In genomic region chr17:50479522-50480141, GRCh38 we compare ENCODE assay signal across 1 cellular context.
TF ChIP-seq lines count a peak whose summit lies in the region.

No MANE protein-coding gene starts in this region.

TF ChIP-seq in K562, 482 proteins besides CTCF, POLR2A, EP300 and RAD21 (continued from another document and continues in another):
- TF ChIP-seq MNT (conservative IDR thresholded peaks at IDR 0.05) (peak; percentile 52 to 64; a peak in 2 of 4 replicates), SMARCC2 (IDR thresholded peaks at IDR 0.05; ENCODE audit: low read depth) (no peak), JUN (IDR thresholded peaks at IDR 0.05; ENCODE audit: borderline replicate concordance, low read depth, low read length) (0 out of 2 replicates have a peak, but pooled peaks have one; percentile 24), JUN (CRISPR knock-in tag; IDR thresholded peaks at IDR 0.05; ENCODE audit: borderline replicate concordance) (no peak), ZNF140 (CRISPR knock-in tag; IDR thresholded peaks at IDR 0.05) (no peak), HMBOX1 (IDR thresholded peaks at IDR 0.05) (no peak), SIN3A (IDR thresholded peaks at IDR 0.05; ENCODE audit: borderline replicate concordance in 2 of 2, control insufficient read depth in 1 of 2, low read depth in 2 of 2, low read length in 2 of 2) (peak; percentile 22 to 92; a peak in 2 of 4 replicates), ESRRB (CRISPR knock-in tag; IDR thresholded peaks at IDR 0.05; ENCODE audit: borderline replicate concordance) (no peak), ZBTB34 (CRISPR knock-in tag; IDR thresholded peaks at IDR 0.05) (no peak), ZEB2 (IDR thresholded peaks at IDR 0.05) (no peak), TBL1XR1 (IDR thresholded peaks at IDR 0.05; ENCODE audit: low read length in 2 of 2) (no peak), TFAM (CRISPR knock-in tag; conservative IDR thresholded peaks at IDR 0.05) (no peak), ZNF146 (CRISPR knock-in tag; IDR thresholded peaks at IDR 0.05; ENCODE audit: unreplicated experiment) (no peak), BRD4 (IDR thresholded peaks at IDR 0.05) (no peak), E2F3 (CRISPR knock-in tag; IDR thresholded peaks at IDR 0.05) (no peak), STAG1 (CRISPR knock-in tag; IDR thresholded peaks at IDR 0.05; ENCODE audit: borderline replicate concordance) (no peak), POLR3A (IDR thresholded peaks at IDR 0.05; ENCODE audit: borderline replicate concordance, extremely low read depth, insufficient read depth, insufficient read length) (no peak), ZFP36 (IDR thresholded peaks at IDR 0.05; ENCODE audit: low read depth, low read length, partially characterized antibody) (peak; percentile 68), GTF2F1 (IDR thresholded peaks at IDR 0.05; ENCODE audit: low read depth, low read length) (no peak), EZH2 (IDR thresholded peaks at IDR 0.05; ENCODE audit: borderline replicate concordance, low read depth, low read length) (no peak), SMARCA4 (IDR thresholded peaks at IDR 0.05) (no peak), ZNF785 (CRISPR knock-in tag; IDR thresholded peaks at IDR 0.05) (no peak), ILF3 (IDR thresholded peaks at IDR 0.05; ENCODE audit: borderline replicate concordance) (no peak), FOXK2 (conservative IDR thresholded peaks at IDR 0.05 in 1 of 2, IDR thresholded peaks at IDR 0.05 in 1 of 2; ENCODE audit: low read depth in 2 of 2) (0 out of 4 replicates have a peak, but pooled peaks of 1 of the 2 experiments have one; percentile 19), SMC3 (conservative IDR thresholded peaks at IDR 0.05; ENCODE audit: insufficient read depth, low read depth, low read length) (no peak; the same call in 1 of the 2 replicates), JUND (IDR thresholded peaks at IDR 0.05; ENCODE audit: borderline replicate concordance, low read depth, low read length) (peak; percentile 48), JUND (tag; IDR thresholded peaks at IDR 0.05; ENCODE audit: borderline replicate concordance, low read depth, low read length) (no peak; the same call in 2 of the 3 replicates), CBX3 (IDR thresholded peaks at IDR 0.05; ENCODE audit: borderline replicate concordance in 1 of 2, low read length in 2 of 2) (peak in 1 of 2 experiments; percentile 58; a peak in 1 of 3 replicates), IRF9 (tag; IDR thresholded peaks at IDR 0.05) (no peak), RBM25 (IDR thresholded peaks at IDR 0.05; ENCODE audit: low read depth, low read length, severe bottlenecking) (no peak)
- TF ChIP-seq, protein P1, sequence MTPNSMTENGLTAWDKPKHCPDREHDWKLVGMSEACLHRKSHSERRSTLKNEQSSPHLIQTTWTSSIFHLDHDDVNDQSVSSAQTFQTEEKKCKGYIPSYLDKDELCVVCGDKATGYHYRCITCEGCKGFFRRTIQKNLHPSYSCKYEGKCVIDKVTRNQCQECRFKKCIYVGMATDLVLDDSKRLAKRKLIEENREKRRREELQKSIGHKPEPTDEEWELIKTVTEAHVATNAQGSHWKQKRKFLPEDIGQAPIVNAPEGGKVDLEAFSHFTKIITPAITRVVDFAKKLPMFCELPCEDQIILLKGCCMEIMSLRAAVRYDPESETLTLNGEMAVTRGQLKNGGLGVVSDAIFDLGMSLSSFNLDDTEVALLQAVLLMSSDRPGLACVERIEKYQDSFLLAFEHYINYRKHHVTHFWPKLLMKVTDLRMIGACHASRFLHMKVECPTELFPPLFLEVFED (CRISPR knock-in tag; conservative IDR thresholded peaks at IDR 0.05): no peak
- TF ChIP-seq, protein P2, sequence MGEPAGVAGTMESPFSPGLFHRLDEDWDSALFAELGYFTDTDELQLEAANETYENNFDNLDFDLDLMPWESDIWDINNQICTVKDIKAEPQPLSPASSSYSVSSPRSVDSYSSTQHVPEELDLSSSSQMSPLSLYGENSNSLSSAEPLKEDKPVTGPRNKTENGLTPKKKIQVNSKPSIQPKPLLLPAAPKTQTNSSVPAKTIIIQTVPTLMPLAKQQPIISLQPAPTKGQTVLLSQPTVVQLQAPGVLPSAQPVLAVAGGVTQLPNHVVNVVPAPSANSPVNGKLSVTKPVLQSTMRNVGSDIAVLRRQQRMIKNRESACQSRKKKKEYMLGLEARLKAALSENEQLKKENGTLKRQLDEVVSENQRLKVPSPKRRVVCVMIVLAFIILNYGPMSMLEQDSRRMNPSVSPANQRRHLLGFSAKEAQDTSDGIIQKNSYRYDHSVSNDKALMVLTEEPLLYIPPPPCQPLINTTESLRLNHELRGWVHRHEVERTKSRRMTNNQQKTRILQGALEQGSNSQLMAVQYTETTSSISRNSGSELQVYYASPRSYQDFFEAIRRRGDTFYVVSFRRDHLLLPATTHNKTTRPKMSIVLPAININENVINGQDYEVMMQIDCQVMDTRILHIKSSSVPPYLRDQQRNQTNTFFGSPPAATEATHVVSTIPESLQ (CRISPR knock-in tag; IDR thresholded peaks at IDR 0.05): no peak
- TF ChIP-seq, protein P3, sequence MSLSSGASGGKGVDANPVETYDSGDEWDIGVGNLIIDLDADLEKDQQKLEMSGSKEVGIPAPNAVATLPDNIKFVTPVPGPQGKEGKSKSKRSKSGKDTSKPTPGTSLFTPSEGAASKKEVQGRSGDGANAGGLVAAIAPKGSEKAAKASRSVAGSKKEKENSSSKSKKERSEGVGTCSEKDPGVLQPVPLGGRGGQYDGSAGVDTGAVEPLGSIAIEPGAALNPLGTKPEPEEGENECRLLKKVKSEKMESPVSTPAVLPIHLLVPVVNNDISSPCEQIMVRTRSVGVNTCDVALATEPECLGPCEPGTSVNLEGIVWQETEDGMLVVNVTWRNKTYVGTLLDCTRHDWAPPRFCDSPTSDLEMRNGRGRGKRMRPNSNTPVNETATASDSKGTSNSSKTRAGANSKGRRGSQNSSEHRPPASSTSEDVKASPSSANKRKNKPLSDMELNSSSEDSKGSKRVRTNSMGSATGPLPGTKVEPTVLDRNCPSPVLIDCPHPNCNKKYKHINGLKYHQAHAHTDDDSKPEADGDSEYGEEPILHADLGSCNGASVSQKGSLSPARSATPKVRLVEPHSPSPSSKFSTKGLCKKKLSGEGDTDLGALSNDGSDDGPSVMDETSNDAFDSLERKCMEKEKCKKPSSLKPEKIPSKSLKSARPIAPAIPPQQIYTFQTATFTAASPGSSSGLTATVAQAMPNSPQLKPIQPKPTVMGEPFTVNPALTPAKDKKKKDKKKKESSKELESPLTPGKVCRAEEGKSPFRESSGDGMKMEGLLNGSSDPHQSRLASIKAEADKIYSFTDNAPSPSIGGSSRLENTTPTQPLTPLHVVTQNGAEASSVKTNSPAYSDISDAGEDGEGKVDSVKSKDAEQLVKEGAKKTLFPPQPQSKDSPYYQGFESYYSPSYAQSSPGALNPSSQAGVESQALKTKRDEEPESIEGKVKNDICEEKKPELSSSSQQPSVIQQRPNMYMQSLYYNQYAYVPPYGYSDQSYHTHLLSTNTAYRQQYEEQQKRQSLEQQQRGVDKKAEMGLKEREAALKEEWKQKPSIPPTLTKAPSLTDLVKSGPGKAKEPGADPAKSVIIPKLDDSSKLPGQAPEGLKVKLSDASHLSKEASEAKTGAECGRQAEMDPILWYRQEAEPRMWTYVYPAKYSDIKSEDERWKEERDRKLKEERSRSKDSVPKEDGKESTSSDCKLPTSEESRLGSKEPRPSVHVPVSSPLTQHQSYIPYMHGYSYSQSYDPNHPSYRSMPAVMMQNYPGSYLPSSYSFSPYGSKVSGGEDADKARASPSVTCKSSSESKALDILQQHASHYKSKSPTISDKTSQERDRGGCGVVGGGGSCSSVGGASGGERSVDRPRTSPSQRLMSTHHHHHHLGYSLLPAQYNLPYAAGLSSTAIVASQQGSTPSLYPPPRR (CRISPR knock-in tag; IDR thresholded peaks at IDR 0.05; ENCODE audit: borderline replicate concordance): 0 out of 2 replicates have a peak, but pooled peaks have one; percentile 52
- TF ChIP-seq, protein P4, sequence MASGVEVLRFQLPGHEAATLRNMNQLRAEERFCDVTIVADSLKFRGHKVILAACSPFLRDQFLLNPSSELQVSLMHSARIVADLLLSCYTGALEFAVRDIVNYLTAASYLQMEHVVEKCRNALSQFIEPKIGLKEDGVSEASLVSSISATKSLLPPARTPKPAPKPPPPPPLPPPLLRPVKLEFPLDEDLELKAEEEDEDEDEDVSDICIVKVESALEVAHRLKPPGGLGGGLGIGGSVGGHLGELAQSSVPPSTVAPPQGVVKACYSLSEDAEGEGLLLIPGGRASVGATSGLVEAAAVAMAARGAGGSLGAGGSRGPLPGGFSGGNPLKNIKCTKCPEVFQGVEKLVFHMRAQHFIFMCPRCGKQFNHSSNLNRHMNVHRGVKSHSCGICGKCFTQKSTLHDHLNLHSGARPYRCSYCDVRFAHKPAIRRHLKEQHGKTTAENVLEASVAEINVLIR (CRISPR knock-in tag; IDR thresholded peaks at IDR 0.05): no peak
- TF ChIP-seq, protein P5, sequence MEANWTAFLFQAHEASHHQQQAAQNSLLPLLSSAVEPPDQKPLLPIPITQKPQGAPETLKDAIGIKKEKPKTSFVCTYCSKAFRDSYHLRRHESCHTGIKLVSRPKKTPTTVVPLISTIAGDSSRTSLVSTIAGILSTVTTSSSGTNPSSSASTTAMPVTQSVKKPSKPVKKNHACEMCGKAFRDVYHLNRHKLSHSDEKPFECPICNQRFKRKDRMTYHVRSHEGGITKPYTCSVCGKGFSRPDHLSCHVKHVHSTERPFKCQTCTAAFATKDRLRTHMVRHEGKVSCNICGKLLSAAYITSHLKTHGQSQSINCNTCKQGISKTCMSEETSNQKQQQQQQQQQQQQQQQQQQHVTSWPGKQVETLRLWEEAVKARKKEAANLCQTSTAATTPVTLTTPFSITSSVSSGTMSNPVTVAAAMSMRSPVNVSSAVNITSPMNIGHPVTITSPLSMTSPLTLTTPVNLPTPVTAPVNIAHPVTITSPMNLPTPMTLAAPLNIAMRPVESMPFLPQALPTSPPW (CRISPR knock-in tag; IDR thresholded peaks at IDR 0.05): no peak
- TF ChIP-seq, protein P6, sequence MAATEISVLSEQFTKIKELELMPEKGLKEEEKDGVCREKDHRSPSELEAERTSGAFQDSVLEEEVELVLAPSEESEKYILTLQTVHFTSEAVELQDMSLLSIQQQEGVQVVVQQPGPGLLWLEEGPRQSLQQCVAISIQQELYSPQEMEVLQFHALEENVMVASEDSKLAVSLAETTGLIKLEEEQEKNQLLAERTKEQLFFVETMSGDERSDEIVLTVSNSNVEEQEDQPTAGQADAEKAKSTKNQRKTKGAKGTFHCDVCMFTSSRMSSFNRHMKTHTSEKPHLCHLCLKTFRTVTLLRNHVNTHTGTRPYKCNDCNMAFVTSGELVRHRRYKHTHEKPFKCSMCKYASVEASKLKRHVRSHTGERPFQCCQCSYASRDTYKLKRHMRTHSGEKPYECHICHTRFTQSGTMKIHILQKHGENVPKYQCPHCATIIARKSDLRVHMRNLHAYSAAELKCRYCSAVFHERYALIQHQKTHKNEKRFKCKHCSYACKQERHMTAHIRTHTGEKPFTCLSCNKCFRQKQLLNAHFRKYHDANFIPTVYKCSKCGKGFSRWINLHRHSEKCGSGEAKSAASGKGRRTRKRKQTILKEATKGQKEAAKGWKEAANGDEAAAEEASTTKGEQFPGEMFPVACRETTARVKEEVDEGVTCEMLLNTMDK (IDR thresholded peaks at IDR 0.05; ENCODE audit: borderline replicate concordance, insufficient read depth, low read depth, low read length, poor library complexity, severe bottlenecking): peak; percentile 83
- TF ChIP-seq, protein P7, sequence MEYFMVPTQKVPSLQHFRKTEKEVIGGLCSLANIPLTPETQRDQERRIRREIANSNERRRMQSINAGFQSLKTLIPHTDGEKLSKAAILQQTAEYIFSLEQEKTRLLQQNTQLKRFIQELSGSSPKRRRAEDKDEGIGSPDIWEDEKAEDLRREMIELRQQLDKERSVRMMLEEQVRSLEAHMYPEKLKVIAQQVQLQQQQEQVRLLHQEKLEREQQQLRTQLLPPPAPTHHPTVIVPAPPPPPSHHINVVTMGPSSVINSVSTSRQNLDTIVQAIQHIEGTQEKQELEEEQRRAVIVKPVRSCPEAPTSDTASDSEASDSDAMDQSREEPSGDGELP (CRISPR knock-in tag; IDR thresholded peaks at IDR 0.05; ENCODE audit: borderline replicate concordance): no peak
